In genomic region chr2:37735520-37735901, GRCh38 we compare ENCODE assay signal across 8 cellular contexts.
DNase-seq lines count a peak whose midpoint lies in the region; FAIRE-seq and TF ChIP-seq lines count a peak whose summit lies in the region.
"Not testable (repeated sequence)": the region's sequence is repeated elsewhere in the genome, so short reads cannot be mapped to it uniquely, and the experiment has no call there.

No MANE protein-coding gene starts in this region.

- in situ Hi-C loops in GM23248 (cut with MboI) = not testable (repeated sequence)

- intact Hi-C loops in ascending aorta (cut with DNase I) = loop anchor here (2.0 kb wide), 1 partner anchor 63 kb away; no protein-coding TSS in a partner anchor

- H3K9ac ChIP-seq in GM23248 (peak overlapping the region; percentile 43), smooth muscle cell (ENCODE audit: low read depth) (peak overlapping the region; percentile 13)

- H4K20me1 ChIP-seq in GM23248 (ENCODE audit: insufficient read depth); smooth muscle cell (ENCODE audit: low read depth): not testable (repeated sequence)

- H3K4me1 ChIP-seq in GM23248 (ENCODE audit: insufficient read depth) (peaks cover 42% of the 10 kb centered on the region), ascending aorta (peaks cover 0 to 29% of the 10 kb centered on the region in 2 donors)
- not testable (repeated sequence) for H3K4me1 ChIP-seq in muscle layer of duodenum (ENCODE audit: control insufficient read depth in 1 of 2, insufficient read depth in 2 of 2, low read length in 2 of 2); smooth muscle cell (ENCODE audit: low read depth)

- H3K27ac ChIP-seq in GM23248 (peak overlapping the region; percentile 79), ascending aorta (peak overlapping the region; percentile 81 to 84), muscle layer of duodenum (ENCODE audit: low read length) (peak overlapping the region; percentile 39), smooth muscle cell (ENCODE audit: low read depth) (peak overlapping the region; percentile 75)

- H3F3A ChIP-seq in GM23248 (ENCODE audit: insufficient read depth) = peaks cover 29% of the 10 kb centered on the region
- H3F3A ChIP-seq in smooth muscle cell (ENCODE audit: low read depth) = not testable (repeated sequence)

- H3K9me3 ChIP-seq in GM23248 (ENCODE audit: low read depth); ascending aorta; muscle layer of duodenum (ENCODE audit: control insufficient read depth in 1 of 2, low read length in 2 of 2); smooth muscle cell (replicated peaks; ENCODE audit: low read depth): not testable (repeated sequence)

- not testable (repeated sequence) for H3K9me2 ChIP-seq in GM23248 (ENCODE audit: insufficient read depth)

- H2AFZ ChIP-seq in GM23248 = peak overlapping the region; percentile 37; the same call in 1 of the 2 replicates
- not testable (repeated sequence) for H2AFZ ChIP-seq in smooth muscle cell (ENCODE audit: low read depth)

- DNase-seq in AG10803 (ENCODE audit: low read depth) (peak; percentile 64), GM23248 (peak; percentile 53), NCI-H1417 (lab: John Stamatoyannopoulos, UW) (peak in 2 of 3 experiments; percentile 39 to 79), RCC 7860 (ENCODE audit: low spot score) (peak; percentile 36), fibroblast of mammary gland (ENCODE audit: low read depth) (peak; percentile 38)
- DNase-seq in ascending aorta (ENCODE audit: low spot score in 2 of 2); smooth muscle cell (lab: John Stamatoyannopoulos, UW; ENCODE audit: unreplicated experiment): not testable (repeated sequence)

- not testable (repeated sequence) for FAIRE-seq in RCC 7860 (lab: Jason Lieb, UNC)

- H3K27me3 ChIP-seq in GM23248 (replicated peaks; ENCODE audit: insufficient read depth); ascending aorta; muscle layer of duodenum (ENCODE audit: low read depth, low read length); smooth muscle cell (ENCODE audit: low read depth): not testable (repeated sequence)

- H3K79me2 ChIP-seq in GM23248 (ENCODE audit: insufficient read depth); smooth muscle cell (ENCODE audit: low read depth): not testable (repeated sequence)

- TF ChIP-seq CTCF in AG10803 (conservative IDR thresholded peaks at IDR 0.05; ENCODE audit: low read length); ascending aorta (IDR thresholded peaks at IDR 0.05); fibroblast of mammary gland (conservative IDR thresholded peaks at IDR 0.05; ENCODE audit: control insufficient read depth, insufficient read depth, low read depth, low read length); smooth muscle cell (IDR thresholded peaks at IDR 0.05; ENCODE audit: borderline replicate concordance, insufficient read depth, poor library complexity, severe bottlenecking): not testable (repeated sequence)

- not testable (repeated sequence) for H3K36me3 ChIP-seq in GM23248 (ENCODE audit: low read depth); ascending aorta; muscle layer of duodenum (ENCODE audit: control insufficient read depth in 1 of 2, insufficient read depth in 2 of 2, low read length in 2 of 2); smooth muscle cell (ENCODE audit: low read depth)

- H3K4me3 ChIP-seq in AG10803 (ENCODE audit: low read length) (peak overlapping the region; percentile 13; the same call in 1 of the 2 replicates), GM23248 (peak overlapping the region; percentile 31)
- not testable (repeated sequence) for H3K4me3 ChIP-seq in ascending aorta; fibroblast of mammary gland (ENCODE audit: control insufficient read depth, low read depth, low read length); muscle layer of duodenum (ENCODE audit: low read depth in 1 of 2, low read length in 2 of 2); smooth muscle cell

- H3K4me2 ChIP-seq in GM23248 (ENCODE audit: unreplicated experiment) (peak overlapping the region; percentile 65), smooth muscle cell (peak overlapping the region; percentile 48)
